1 cellular context compared by ENCODE assay signal in the genomic region with DNA sequence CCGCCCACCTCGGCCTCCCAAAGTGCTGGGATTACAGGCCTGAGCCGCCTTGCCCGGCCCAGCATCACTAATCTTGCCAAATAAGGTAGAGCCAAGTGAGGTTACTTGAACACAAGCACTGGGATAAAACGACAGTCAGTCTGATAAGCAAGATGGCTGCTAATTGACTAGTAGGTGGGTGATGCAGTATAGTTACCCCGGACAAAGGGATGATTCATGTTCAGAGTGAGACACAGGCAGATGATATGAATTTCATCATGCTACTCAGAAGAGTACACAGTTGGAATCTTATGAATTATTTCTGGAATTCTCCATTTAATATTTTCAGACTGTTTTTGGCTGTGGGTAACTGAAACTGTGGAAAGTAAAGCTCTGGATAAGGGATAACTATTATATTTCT.
TF ChIP-seq lines count a peak whose summit lies in the region.

No MANE protein-coding gene starts in this region.

TF ChIP-seq in K562, 482 proteins besides CTCF, POLR2A, EP300 and RAD21 (continued from another document and continues in another):
- TF ChIP-seq, protein P1, sequence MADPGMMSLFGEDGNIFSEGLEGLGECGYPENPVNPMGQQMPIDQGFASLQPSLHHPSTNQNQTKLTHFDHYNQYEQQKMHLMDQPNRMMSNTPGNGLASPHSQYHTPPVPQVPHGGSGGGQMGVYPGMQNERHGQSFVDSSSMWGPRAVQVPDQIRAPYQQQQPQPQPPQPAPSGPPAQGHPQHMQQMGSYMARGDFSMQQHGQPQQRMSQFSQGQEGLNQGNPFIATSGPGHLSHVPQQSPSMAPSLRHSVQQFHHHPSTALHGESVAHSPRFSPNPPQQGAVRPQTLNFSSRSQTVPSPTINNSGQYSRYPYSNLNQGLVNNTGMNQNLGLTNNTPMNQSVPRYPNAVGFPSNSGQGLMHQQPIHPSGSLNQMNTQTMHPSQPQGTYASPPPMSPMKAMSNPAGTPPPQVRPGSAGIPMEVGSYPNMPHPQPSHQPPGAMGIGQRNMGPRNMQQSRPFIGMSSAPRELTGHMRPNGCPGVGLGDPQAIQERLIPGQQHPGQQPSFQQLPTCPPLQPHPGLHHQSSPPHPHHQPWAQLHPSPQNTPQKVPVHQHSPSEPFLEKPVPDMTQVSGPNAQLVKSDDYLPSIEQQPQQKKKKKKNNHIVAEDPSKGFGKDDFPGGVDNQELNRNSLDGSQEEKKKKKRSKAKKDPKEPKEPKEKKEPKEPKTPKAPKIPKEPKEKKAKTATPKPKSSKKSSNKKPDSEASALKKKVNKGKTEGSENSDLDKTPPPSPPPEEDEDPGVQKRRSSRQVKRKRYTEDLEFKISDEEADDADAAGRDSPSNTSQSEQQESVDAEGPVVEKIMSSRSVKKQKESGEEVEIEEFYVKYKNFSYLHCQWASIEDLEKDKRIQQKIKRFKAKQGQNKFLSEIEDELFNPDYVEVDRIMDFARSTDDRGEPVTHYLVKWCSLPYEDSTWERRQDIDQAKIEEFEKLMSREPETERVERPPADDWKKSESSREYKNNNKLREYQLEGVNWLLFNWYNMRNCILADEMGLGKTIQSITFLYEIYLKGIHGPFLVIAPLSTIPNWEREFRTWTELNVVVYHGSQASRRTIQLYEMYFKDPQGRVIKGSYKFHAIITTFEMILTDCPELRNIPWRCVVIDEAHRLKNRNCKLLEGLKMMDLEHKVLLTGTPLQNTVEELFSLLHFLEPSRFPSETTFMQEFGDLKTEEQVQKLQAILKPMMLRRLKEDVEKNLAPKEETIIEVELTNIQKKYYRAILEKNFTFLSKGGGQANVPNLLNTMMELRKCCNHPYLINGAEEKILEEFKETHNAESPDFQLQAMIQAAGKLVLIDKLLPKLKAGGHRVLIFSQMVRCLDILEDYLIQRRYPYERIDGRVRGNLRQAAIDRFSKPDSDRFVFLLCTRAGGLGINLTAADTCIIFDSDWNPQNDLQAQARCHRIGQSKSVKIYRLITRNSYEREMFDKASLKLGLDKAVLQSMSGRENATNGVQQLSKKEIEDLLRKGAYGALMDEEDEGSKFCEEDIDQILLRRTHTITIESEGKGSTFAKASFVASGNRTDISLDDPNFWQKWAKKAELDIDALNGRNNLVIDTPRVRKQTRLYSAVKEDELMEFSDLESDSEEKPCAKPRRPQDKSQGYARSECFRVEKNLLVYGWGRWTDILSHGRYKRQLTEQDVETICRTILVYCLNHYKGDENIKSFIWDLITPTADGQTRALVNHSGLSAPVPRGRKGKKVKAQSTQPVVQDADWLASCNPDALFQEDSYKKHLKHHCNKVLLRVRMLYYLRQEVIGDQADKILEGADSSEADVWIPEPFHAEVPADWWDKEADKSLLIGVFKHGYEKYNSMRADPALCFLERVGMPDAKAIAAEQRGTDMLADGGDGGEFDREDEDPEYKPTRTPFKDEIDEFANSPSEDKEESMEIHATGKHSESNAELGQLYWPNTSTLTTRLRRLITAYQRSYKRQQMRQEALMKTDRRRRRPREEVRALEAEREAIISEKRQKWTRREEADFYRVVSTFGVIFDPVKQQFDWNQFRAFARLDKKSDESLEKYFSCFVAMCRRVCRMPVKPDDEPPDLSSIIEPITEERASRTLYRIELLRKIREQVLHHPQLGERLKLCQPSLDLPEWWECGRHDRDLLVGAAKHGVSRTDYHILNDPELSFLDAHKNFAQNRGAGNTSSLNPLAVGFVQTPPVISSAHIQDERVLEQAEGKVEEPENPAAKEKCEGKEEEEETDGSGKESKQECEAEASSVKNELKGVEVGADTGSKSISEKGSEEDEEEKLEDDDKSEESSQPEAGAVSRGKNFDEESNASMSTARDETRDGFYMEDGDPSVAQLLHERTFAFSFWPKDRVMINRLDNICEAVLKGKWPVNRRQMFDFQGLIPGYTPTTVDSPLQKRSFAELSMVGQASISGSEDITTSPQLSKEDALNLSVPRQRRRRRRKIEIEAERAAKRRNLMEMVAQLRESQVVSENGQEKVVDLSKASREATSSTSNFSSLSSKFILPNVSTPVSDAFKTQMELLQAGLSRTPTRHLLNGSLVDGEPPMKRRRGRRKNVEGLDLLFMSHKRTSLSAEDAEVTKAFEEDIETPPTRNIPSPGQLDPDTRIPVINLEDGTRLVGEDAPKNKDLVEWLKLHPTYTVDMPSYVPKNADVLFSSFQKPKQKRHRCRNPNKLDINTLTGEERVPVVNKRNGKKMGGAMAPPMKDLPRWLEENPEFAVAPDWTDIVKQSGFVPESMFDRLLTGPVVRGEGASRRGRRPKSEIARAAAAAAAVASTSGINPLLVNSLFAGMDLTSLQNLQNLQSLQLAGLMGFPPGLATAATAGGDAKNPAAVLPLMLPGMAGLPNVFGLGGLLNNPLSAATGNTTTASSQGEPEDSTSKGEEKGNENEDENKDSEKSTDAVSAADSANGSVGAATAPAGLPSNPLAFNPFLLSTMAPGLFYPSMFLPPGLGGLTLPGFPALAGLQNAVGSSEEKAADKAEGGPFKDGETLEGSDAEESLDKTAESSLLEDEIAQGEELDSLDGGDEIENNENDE (IDR thresholded peaks at IDR 0.05; ENCODE audit: low read depth, low read length) = no peak
- TF ChIP-seq, protein P2, sequence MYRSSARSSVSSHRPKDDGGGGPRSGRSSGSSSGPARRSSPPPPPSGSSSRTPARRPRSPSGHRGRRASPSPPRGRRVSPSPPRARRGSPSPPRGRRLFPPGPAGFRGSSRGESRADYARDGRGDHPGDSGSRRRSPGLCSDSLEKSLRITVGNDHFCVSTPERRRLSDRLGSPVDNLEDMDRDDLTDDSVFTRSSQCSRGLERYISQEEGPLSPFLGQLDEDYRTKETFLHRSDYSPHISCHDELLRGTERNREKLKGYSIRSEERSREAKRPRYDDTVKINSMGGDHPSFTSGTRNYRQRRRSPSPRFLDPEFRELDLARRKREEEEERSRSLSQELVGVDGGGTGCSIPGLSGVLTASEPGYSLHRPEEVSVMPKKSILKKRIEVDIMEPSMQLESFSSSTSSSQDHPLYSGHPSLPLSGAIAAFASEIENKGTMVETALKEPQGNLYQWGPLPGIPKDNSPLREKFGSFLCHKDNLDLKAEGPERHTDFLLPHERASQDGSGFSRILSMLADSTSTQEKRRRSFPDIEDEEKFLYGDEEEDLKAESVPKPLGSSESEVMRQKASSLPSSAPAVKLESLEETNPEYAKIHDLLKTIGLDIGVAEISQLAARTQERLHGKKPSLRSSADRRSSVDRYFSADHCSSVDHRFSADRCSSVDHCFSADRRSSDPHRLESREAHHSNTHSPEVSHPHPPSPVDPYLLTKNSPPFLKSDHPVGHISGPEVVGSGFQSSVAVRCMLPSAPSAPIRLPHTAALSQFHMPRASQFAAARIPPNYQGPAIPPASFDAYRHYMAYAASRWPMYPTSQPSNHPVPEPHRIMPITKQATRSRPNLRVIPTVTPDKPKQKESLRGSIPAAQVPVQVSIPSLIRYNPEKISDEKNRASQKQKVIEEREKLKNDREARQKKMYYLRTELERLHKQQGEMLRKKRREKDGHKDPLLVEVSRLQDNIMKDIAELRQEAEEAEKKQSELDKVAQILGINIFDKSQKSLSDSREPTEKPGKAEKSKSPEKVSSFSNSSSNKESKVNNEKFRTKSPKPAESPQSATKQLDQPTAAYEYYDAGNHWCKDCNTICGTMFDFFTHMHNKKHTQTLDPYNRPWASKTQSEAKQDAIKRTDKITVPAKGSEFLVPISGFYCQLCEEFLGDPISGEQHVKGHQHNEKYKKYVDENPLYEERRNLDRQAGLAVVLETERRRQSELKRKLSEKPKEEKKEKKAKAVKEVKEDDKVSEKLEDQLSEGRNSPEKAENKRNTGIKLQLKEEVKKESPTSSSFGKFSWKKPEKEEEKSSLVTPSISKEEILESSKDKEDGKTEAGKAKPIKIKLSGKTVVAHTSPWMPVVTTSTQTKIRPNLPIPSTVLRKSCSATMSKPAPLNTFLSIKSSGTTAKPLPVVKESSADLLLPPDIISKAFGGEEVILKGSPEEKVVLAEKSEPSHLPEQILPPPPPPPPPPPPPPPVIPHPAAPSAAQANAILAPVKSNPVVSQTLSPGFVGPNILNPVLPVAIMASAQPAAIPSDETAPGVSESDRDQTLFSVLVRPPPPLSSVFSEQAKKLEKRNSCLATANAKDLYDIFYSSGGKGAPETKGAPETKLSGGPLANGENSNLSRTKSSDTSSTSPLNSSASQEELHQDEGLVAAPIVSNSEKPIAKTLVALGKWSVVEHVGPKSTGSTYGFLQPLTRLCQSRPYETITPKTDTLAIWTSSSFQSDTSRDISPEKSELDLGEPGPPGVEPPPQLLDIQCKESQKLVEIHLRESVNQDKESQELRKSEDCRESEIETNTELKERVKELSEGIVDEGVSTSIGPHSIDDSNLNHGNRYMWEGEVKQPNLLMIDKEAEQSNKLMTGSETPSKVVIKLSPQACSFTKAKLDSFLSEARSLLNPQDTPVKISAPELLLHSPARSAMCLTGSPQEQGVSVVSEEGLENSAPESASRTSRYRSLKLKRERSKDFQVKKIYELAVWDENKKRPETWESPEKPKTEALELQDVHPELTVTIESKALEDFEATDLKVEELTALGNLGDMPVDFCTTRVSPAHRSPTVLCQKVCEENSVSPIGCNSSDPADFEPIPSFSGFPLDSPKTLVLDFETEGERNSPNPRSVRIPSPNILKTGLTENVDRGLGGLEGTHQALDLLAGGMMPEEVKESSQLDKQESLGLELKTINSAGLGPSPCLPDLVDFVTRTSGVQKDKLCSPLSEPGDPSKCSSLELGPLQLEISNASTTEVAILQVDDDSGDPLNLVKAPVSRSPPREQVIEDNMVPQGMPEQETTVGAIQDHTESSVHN (IDR thresholded peaks at IDR 0.05; ENCODE audit: borderline replicate concordance in 1 of 2, low read depth in 1 of 2) = no peak
- TF ChIP-seq PHTF2 (CRISPR knock-in tag; IDR thresholded peaks at IDR 0.05) (no peak), BDP1 (IDR thresholded peaks at IDR 0.05; ENCODE audit: insufficient read depth, insufficient read length) (no peak), JUN (IDR thresholded peaks at IDR 0.05; ENCODE audit: borderline replicate concordance, low read depth, low read length) (0 out of 2 replicates have a peak, but pooled peaks have one; percentile 24), JUN (CRISPR knock-in tag; IDR thresholded peaks at IDR 0.05; ENCODE audit: borderline replicate concordance) (no peak), SMAD4 (CRISPR knock-in tag; conservative IDR thresholded peaks at IDR 0.05) (no peak), FOSL1 (tag; conservative IDR thresholded peaks at IDR 0.05) (peak; percentile 63), PYGO2 (tag; IDR thresholded peaks at IDR 0.05) (no peak), TAF15 (IDR thresholded peaks at IDR 0.05; ENCODE audit: low read depth, low read length) (no peak), MEIS2 (IDR thresholded peaks at IDR 0.05; ENCODE audit: partially characterized antibody) (peak; percentile 6), HDGF (IDR thresholded peaks at IDR 0.05) (no peak), PRMT5 (CRISPR knock-in tag; IDR thresholded peaks at IDR 0.05) (no peak), SREBF2 (CRISPR knock-in tag; IDR thresholded peaks at IDR 0.05) (no peak), PHF20 (IDR thresholded peaks at IDR 0.05; ENCODE audit: partially characterized antibody) (no peak), NCOA6 (IDR thresholded peaks at IDR 0.05) (no peak), ZNF444 (CRISPR knock-in tag; IDR thresholded peaks at IDR 0.05) (no peak), SRSF1 (IDR thresholded peaks at IDR 0.05; ENCODE audit: low read depth, low read length) (no peak), ZNF143 (CRISPR knock-in tag; IDR thresholded peaks at IDR 0.05) (no peak), CCAR2 (IDR thresholded peaks at IDR 0.05; ENCODE audit: low read depth, low read length) (no peak), CEBPG (CRISPR knock-in tag; IDR thresholded peaks at IDR 0.05) (no peak), CEBPG (tag; conservative IDR thresholded peaks at IDR 0.05 in 1 of 2, IDR thresholded peaks at IDR 0.05 in 1 of 2) (peak in 1 of 2 experiments; percentile 36; a peak in 1 of 4 replicates)
- TF ChIP-seq, protein P3, sequence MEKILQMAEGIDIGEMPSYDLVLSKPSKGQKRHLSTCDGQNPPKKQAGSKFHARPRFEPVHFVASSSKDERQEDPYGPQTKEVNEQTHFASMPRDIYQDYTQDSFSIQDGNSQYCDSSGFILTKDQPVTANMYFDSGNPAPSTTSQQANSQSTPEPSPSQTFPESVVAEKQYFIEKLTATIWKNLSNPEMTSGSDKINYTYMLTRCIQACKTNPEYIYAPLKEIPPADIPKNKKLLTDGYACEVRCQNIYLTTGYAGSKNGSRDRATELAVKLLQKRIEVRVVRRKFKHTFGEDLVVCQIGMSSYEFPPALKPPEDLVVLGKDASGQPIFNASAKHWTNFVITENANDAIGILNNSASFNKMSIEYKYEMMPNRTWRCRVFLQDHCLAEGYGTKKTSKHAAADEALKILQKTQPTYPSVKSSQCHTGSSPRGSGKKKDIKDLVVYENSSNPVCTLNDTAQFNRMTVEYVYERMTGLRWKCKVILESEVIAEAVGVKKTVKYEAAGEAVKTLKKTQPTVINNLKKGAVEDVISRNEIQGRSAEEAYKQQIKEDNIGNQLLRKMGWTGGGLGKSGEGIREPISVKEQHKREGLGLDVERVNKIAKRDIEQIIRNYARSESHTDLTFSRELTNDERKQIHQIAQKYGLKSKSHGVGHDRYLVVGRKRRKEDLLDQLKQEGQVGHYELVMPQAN (IDR thresholded peaks at IDR 0.05; ENCODE audit: borderline replicate concordance) = no peak
- TF ChIP-seq, protein P4, sequence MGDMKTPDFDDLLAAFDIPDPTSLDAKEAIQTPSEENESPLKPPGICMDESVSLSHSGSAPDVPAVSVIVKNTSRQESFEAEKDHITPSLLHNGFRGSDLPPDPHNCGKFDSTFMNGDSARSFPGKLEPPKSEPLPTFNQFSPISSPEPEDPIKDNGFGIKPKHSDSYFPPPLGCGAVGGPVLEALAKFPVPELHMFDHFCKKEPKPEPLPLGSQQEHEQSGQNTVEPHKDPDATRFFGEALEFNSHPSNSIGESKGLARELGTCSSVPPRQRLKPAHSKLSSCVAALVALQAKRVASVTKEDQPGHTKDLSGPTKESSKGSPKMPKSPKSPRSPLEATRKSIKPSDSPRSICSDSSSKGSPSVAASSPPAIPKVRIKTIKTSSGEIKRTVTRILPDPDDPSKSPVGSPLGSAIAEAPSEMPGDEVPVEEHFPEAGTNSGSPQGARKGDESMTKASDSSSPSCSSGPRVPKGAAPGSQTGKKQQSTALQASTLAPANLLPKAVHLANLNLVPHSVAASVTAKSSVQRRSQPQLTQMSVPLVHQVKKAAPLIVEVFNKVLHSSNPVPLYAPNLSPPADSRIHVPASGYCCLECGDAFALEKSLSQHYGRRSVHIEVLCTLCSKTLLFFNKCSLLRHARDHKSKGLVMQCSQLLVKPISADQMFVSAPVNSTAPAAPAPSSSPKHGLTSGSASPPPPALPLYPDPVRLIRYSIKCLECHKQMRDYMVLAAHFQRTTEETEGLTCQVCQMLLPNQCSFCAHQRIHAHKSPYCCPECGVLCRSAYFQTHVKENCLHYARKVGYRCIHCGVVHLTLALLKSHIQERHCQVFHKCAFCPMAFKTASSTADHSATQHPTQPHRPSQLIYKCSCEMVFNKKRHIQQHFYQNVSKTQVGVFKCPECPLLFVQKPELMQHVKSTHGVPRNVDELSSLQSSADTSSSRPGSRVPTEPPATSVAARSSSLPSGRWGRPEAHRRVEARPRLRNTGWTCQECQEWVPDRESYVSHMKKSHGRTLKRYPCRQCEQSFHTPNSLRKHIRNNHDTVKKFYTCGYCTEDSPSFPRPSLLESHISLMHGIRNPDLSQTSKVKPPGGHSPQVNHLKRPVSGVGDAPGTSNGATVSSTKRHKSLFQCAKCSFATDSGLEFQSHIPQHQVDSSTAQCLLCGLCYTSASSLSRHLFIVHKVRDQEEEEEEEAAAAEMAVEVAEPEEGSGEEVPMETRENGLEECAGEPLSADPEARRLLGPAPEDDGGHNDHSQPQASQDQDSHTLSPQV (IDR thresholded peaks at IDR 0.05) = no peak
- TF ChIP-seq, protein P5, sequence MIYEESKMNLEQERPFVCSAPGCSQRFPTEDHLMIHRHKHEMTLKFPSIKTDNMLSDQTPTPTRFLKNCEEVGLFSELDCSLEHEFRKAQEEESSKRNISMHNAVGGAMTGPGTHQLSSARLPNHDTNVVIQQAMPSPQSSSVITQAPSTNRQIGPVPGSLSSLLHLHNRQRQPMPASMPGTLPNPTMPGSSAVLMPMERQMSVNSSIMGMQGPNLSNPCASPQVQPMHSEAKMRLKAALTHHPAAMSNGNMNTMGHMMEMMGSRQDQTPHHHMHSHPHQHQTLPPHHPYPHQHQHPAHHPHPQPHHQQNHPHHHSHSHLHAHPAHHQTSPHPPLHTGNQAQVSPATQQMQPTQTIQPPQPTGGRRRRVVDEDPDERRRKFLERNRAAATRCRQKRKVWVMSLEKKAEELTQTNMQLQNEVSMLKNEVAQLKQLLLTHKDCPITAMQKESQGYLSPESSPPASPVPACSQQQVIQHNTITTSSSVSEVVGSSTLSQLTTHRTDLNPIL (CRISPR knock-in tag; IDR thresholded peaks at IDR 0.05) = no peak
